In the genomic region with DNA sequence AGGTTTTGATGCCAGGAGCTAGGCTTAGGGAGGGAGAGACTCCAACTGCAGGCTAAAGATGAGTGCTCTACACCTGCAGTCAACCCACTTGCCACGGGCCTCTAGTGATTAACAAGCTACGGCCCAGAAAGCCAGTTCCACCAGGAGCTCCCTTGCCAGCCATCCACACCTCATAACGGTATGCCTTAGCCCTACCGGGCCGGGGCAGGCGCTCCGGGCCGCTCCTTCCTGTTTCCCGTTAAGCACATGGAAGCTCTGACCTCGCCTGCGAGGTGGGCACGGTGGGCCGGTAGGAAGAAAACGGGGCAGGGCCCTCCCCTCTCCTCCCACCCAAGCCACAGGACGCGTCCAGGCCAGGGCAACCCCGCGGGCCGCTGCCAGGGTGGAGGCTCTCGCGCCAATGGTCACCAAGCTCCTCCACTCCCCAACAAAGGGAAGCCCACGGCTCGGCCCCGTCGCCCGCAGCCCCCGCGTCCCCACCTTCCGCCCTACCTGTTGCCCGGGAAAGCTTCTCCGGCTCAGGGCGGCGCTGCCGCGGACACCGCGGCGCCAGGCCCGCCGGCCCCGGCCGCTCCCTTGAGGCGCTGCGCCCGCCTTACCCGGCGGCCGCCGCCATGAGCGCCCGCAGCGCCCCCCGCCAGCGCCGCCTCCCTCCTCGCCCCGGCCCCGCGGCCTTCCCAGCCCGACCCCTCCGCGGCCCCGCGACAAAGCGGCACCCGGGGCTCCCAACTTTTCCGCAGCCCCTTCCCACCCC, we compare ENCODE assay signal across 8 cellular contexts. TPM values are rescaled to one million over a fixed set of nuclear protein-coding genes. Genes with fewer than 3 reads are reported as not detected.
DNase-seq lines count a peak whose midpoint lies in the region; ATAC-seq and TF ChIP-seq lines count a peak whose summit lies in the region.

No MANE protein-coding gene starts in this region.

- H3K27ac Mint-ChIP-seq in stimulated activated memory B cell treated with anti-CD40 and anti-IgM and Interleukin-4, amounts not matched to agents 10 μg/mL and 1 μg/mL and 100 μg/mL, for 72 hours: peak overlapping the region; percentile 82

- TF ChIP-seq CTCF in coronary artery (IDR thresholded peaks at IDR 0.05): no peak
- TF ChIP-seq CTCF in lower leg skin (IDR thresholded peaks at IDR 0.05): no peak

- H3K9me3 ChIP-seq in MG63: no peaks in the 10 kb centered on the region

- peak overlapping the region; percentile 86 for H3K4me3 Mint-ChIP-seq in stimulated activated memory B cell treated with anti-CD40 and anti-IgM and Interleukin-4, amounts not matched to agents 10 μg/mL and 1 μg/mL and 100 μg/mL, for 72 hours

- H3K4me3 ChIP-seq in MG63: peak overlapping the region; percentile 82
- peak overlapping the region; percentile 93 for H3K4me3 ChIP-seq in coronary artery
- H3K4me3 ChIP-seq in lower leg skin (ENCODE audit: low read depth, poor library complexity, severe bottlenecking): peak overlapping the region; percentile 69

- intact Hi-C loops in lower leg skin (cut with DNase I; ENCODE audit: low total_unique reads): no loop called here

- H3K27me3 ChIP-seq in MG63: no peaks in the 10 kb centered on the region

- peaks cover 68% of the 10 kb centered on the region for H3K4me1 Mint-ChIP-seq in stimulated activated memory B cell treated with anti-CD40 and anti-IgM and Interleukin-4, amounts not matched to agents 10 μg/mL and 1 μg/mL and 100 μg/mL, for 72 hours

- peak; percentile 13 for DNase-seq in DMS53 treated with DMSO at 0.1 percent for 48 hours (lab: John Stamatoyannopoulos, UW; ENCODE audit: unreplicated experiment)
- DNase-seq in MG63: peak; percentile 55
- peak; percentile 59 for DNase-seq in activated CD4-positive, alpha-beta T cell treated with anti-CD3 and anti-CD28 coated beads for 48 hours
- DNase-seq in coronary artery (ENCODE audit: low spot score): no peak
- DNase-seq in lower leg skin (ENCODE audit: low spot score in 2 of 2): no peak
- DNase-seq in SK-N-DZ (ENCODE audit: low spot score): no peak

- peaks cover 2% of the 10 kb centered on the region for H3K36me3 Mint-ChIP-seq in stimulated activated memory B cell treated with anti-CD40 and anti-IgM and Interleukin-4, amounts not matched to agents 10 μg/mL and 1 μg/mL and 100 μg/mL, for 72 hours

- H3K27ac ChIP-seq in coronary artery: peak overlapping the region; percentile 96 to 98

- peaks cover 41% of the 10 kb centered on the region for H3K36me3 ChIP-seq in MG63

- ATAC-seq in GM21576 (IDR thresholded peaks at IDR 0.05; ENCODE audit: unreplicated experiment): peak; percentile 34
- ATAC-seq in stimulated activated memory B cell treated with anti-CD40 and anti-IgM and Interleukin-4, amounts not matched to agents 10 μg/mL and 1 μg/mL and 100 μg/mL, for 72 hours: peak; percentile 68

- 1% methylated on average over 21 to 50 of the region's 67 CpGs for WGBS in lower leg skin, 2 donors

- no peaks in the 10 kb centered on the region for H3K9me3 Mint-ChIP-seq in stimulated activated memory B cell treated with anti-CD40 and anti-IgM and Interleukin-4, amounts not matched to agents 10 μg/mL and 1 μg/mL and 100 μg/mL, for 72 hours

- no peak for TF ChIP-seq POLR2A in lower leg skin (IDR thresholded peaks at IDR 0.05)

- no peaks in the 10 kb centered on the region for H3K27me3 Mint-ChIP-seq in stimulated activated memory B cell treated with anti-CD40 and anti-IgM and Interleukin-4, amounts not matched to agents 10 μg/mL and 1 μg/mL and 100 μg/mL, for 72 hours

RNA-seq across cellular contexts. Expression of gene CERS2, which starts 0.6 kb away (rescaled TPM):
- 86.1 and 89.6 TPM in 2 replicates for total RNA-seq in MG63 (2014; rRNA removed; shearing (Covaris generic); ENCODE audit: low replicate concordance)
- 10 to 100 TPM; 28.8 to 50.1 (median 41.3) TPM for total RNA-seq in lower leg skin
- polyA plus RNA-seq in SK-N-DZ (2014; cell fraction: cytosol; rRNA removed): 138 and 143 TPM in 2 replicates
- 127 and 132 TPM in 2 replicates for polyA plus RNA-seq in SK-N-DZ (2014; cell fraction: nucleus; rRNA removed)

RNA-seq across cellular contexts. Expression of gene ANXA9, which starts 8.1 kb away (rescaled TPM):
- 0.46 TPM in 1 of 2 replicates, not detected in the other for total RNA-seq in MG63 (2014; rRNA removed; shearing (Covaris generic); ENCODE audit: low replicate concordance)
- 100 to 1,000 TPM in 1 of 4 donors, 10 to 100 TPM in 3; 55.1 to 103 (median 82.4) TPM for total RNA-seq in lower leg skin
- 0.07 and 0.45 TPM in 2 replicates for polyA plus RNA-seq in SK-N-DZ (2014; cell fraction: cytosol; rRNA removed)
- 0.07 TPM in 1 of 2 replicates, not detected in the other for polyA plus RNA-seq in SK-N-DZ (2014; cell fraction: nucleus; rRNA removed)

RNA-seq across cellular contexts. Expression of gene MINDY1, which starts 32.7 kb away (rescaled TPM):
- 8.7 and 8.9 TPM in 2 replicates for total RNA-seq in MG63 (2014; rRNA removed; shearing (Covaris generic); ENCODE audit: low replicate concordance)
- 10 to 100 TPM; 28.5 to 36.6 (median 30.8) TPM for total RNA-seq in lower leg skin
- 13.9 and 14.8 TPM in 2 replicates for polyA plus RNA-seq in SK-N-DZ (2014; cell fraction: cytosol; rRNA removed)
- 12.5 and 20.2 TPM in 2 replicates for polyA plus RNA-seq in SK-N-DZ (2014; cell fraction: nucleus; rRNA removed)

RNA-seq across cellular contexts. Expression of gene PRUNE1, which starts 34.2 kb away (rescaled TPM):
- total RNA-seq in MG63 (2014; rRNA removed; shearing (Covaris generic); ENCODE audit: low replicate concordance): 7.5 and 8.1 TPM in 2 replicates
- total RNA-seq in lower leg skin: 10 to 100 TPM; 12.9 to 30.7 (median 22.9) TPM
- polyA plus RNA-seq in SK-N-DZ (2014; cell fraction: cytosol; rRNA removed): 28.0 and 34.5 TPM in 2 replicates
- polyA plus RNA-seq in SK-N-DZ (2014; cell fraction: nucleus; rRNA removed): 15.6 and 20.2 TPM in 2 replicates

RNA-seq across cellular contexts. Expression of gene SETDB1, which starts 47.8 kb away (rescaled TPM):
- total RNA-seq in MG63 (2014; rRNA removed; shearing (Covaris generic); ENCODE audit: low replicate concordance): 23.5 and 49.2 TPM in 2 replicates
- 10 to 100 TPM; 23.5 to 38.1 (median 32.8) TPM for total RNA-seq in lower leg skin
- polyA plus RNA-seq in SK-N-DZ (2014; cell fraction: cytosol; rRNA removed): 71.4 and 101 TPM in 2 replicates
- 110 and 112 TPM in 2 replicates for polyA plus RNA-seq in SK-N-DZ (2014; cell fraction: nucleus; rRNA removed)

Comparison
In these comparisons a context has a peak if more than half of its experiments do, and no peak if none do; other contexts are left out.
1. DNase-seq: peak in DMS53 treated with DMSO at 0.1 percent for 48 hours (single experiment), MG63 (single experiment) and activated CD4-positive, alpha-beta T cell treated with anti-CD3 and anti-CD28 coated beads for 48 hours (single experiment); none in coronary artery (single experiment), lower leg skin (0 of 2) and SK-N-DZ (single experiment).
2. RNA of gene ANXA9, which starts 8.1 kb away (total RNA-seq): 55.1 to 103 TPM in lower leg skin; 0.46 TPM in MG63; every median in the first group is over 10 times any median in the second.
3. Peak in every context shown above with its lines, with median percentiles within 50 percentile points of each other: H3K4me3 ChIP-seq.